In genomic region chr16:82750078-82750477, GRCh38 we compare ENCODE assay signal across 15 cellular contexts.
"Had no signal": no experiment of that assay in that cellular context is flagged by ENCODE, and none has a peak within 500 bp of the region (broad histone marks: within the 10 kb centered on the region; RNA-seq: fewer than 3 reads in every experiment).

No MANE protein-coding gene starts in this region.

- H3K4me1 ChIP-seq: lower lobe of right lung, tibial nerve, uterus had no signal

- H3K27ac ChIP-seq: lower lobe of right lung, tibial nerve, uterus had no signal

- ATAC-seq: activated CD8-positive, alpha-beta T cell treated with anti-CD3 and anti-CD28 coated beads for 36 hours; activated T-helper 17 cell treated with anti-CD3 and anti-CD28 coated beads, Interleukin-2, amount 50 U/mL, for 72 hours; esophagus mucosa; lower lobe of right lung; stimulated activated naive CD8-positive, alpha-beta T cell treated with anti-CD3 and anti-CD28 coated beads, Interleukin-15, Interleukin-2, amounts not matched to agents 100 U/mL and 50 U/mL, for 24 hours had no signal

- H3K27me3 ChIP-seq: tibial nerve, uterus had no signal

- DNase-seq: activated CD4-positive, alpha-beta T cell treated with anti-CD3 and anti-CD28 coated beads, Interleukin-2, amount 10 ng/mL, durations not matched to agents 24 days and 14 days; activated CD8-positive, alpha-beta T cell treated with anti-CD3 and anti-CD28 coated beads for 36 hours; activated naive CD4-positive, alpha-beta T cell treated with Interleukin-2 at 50 U/mL for 16 hours; activated naive CD8-positive, alpha-beta T cell treated with anti-CD3 and anti-CD28 coated beads, Interleukin-2, amount 10 ng/mL, durations not matched to agents 7 days and 5 days; activated T-cell treated with anti-CD3 and anti-CD28 coated beads, Interleukin-2, amount 50 U/mL, for 1 hour; caudate nucleus; lower lobe of right lung; occipital lobe; retina; stimulated activated naive CD8-positive, alpha-beta T cell treated with anti-CD3 and anti-CD28 coated beads, Interleukin-15, Interleukin-2, amounts not matched to agents 100 U/mL and 50 U/mL, for 24 hours; substantia nigra; uterus had no signal

- H3K36me3 ChIP-seq: lower lobe of right lung, tibial nerve, uterus had no signal

- H3K4me3 ChIP-seq: lower lobe of right lung, tibial nerve, uterus had no signal

- H3K9me3 ChIP-seq: lower lobe of right lung, tibial nerve, uterus had no signal
